13 cellular contexts compared by ENCODE assay signal in genomic region chr20:4880051-4880450, GRCh38.
"Had no signal": no experiment of that assay in that cellular context is flagged by ENCODE, and none has a peak within 500 bp of the region (broad histone marks: within the 10 kb centered on the region; RNA-seq: fewer than 3 reads in every experiment).

No MANE protein-coding gene starts in this region.

- H3K4me1 ChIP-seq: ascending aorta, breast epithelium, gastroesophageal sphincter had no signal

- DNase-seq: activated CD4-positive, alpha-beta T cell treated with anti-CD3 and anti-CD28 coated beads for 4 hours; activated naive CD4-positive, alpha-beta T cell treated with anti-CD3 and anti-CD28 coated beads, Interleukin-2, amount 10 ng/mL, durations not matched to agents 7 days and 5 days; erythroblast; naive thymus-derived CD4-positive, alpha-beta T cell; retina; SK-N-SH; stimulated activated CD4-positive, alpha-beta T cell treated with anti-CD3 and anti-CD28 coated beads, Interleukin-2, amount 100 ng/mL, for 48 hours had no signal

- H3K27ac Mint-ChIP-seq: activated T-helper 2 cell treated with anti-CD3 and anti-CD28 coated beads, Interferon-gamma antibody, Interleukin-2, Interleukin-4, amounts not matched to agents 10 μg/mL and 5 μg/mL and 100 μg/mL, durations not matched to agents 14 hours and 24 hours and 36 hours; stimulated activated naive CD8-positive, alpha-beta T cell treated with anti-CD3 and anti-CD28 coated beads, Interleukin-15, Interleukin-2, amounts not matched to agents 100 ng/mL and 50 ng/mL, for 24 hours had no signal

- H3K4me3 Mint-ChIP-seq: activated naive CD4-positive, alpha-beta T cell treated with anti-CD3 and anti-CD28 coated beads, Interleukin-2, amount 10 ng/mL, durations not matched to agents 7 days and 5 days; naive thymus-derived CD4-positive, alpha-beta T cell; stimulated activated naive CD8-positive, alpha-beta T cell treated with anti-CD3 and anti-CD28 coated beads, Interleukin-15, Interleukin-2, amounts not matched to agents 100 ng/mL and 50 ng/mL, for 24 hours had no signal

- H3K27me3 Mint-ChIP-seq: activated naive CD4-positive, alpha-beta T cell treated with anti-CD3 and anti-CD28 coated beads, Interleukin-2, amount 10 ng/mL, durations not matched to agents 7 days and 5 days; naive thymus-derived CD4-positive, alpha-beta T cell; stimulated activated naive CD8-positive, alpha-beta T cell treated with anti-CD3 and anti-CD28 coated beads, Interleukin-15, Interleukin-2, amounts not matched to agents 100 ng/mL and 50 ng/mL, for 24 hours had no signal

- H3K4me1 Mint-ChIP-seq: activated naive CD4-positive, alpha-beta T cell treated with anti-CD3 and anti-CD28 coated beads, Interleukin-2, amount 10 ng/mL, durations not matched to agents 7 days and 5 days had no signal

- H3K27me3 ChIP-seq: ascending aorta, breast epithelium, gastroesophageal sphincter had no signal

- H3K9me3 ChIP-seq: ascending aorta, breast epithelium, gastroesophageal sphincter, SK-N-SH had no signal

- H3K4me3 ChIP-seq: ascending aorta, breast epithelium, gastroesophageal sphincter had no signal

- H3K36me3 ChIP-seq: breast epithelium had no signal

- H3K9me3 Mint-ChIP-seq: activated naive CD4-positive, alpha-beta T cell treated with anti-CD3 and anti-CD28 coated beads, Interleukin-2, amount 10 ng/mL, durations not matched to agents 7 days and 5 days; activated T-helper 2 cell treated with anti-CD3 and anti-CD28 coated beads, Interferon-gamma antibody, Interleukin-2, Interleukin-4, amounts not matched to agents 10 μg/mL and 5 μg/mL and 100 μg/mL, durations not matched to agents 14 hours and 24 hours and 36 hours; stimulated activated naive CD8-positive, alpha-beta T cell treated with anti-CD3 and anti-CD28 coated beads, Interleukin-15, Interleukin-2, amounts not matched to agents 100 ng/mL and 50 ng/mL, for 24 hours had no signal

- ATAC-seq: gastroesophageal sphincter; left lobe of liver; naive thymus-derived CD4-positive, alpha-beta T cell had no signal
